21 cellular contexts compared by ENCODE assay signal in genomic region chr12:34303091-34303870, GRCh38.
DNase-seq lines count a peak whose midpoint lies in the region; ATAC-seq, FAIRE-seq and TF ChIP-seq lines count a peak whose summit lies in the region.
"Had no signal": no experiment of that assay in that cellular context is flagged by ENCODE, and none has a peak within 500 bp of the region (broad histone marks: within the 10 kb centered on the region; RNA-seq: fewer than 3 reads in every experiment).

No MANE protein-coding gene starts in this region.

- no peak for TF ChIP-seq EP300 in sigmoid colon (IDR thresholded peaks at IDR 0.05)

- H3K27me3 ChIP-seq in heart right ventricle, result peaks cover 0 to 17% (median 6%) of the 10 kb centered on the region in 7 donors
- no peaks in the 10 kb centered on the region for H3K27me3 ChIP-seq in sigmoid colon
- H3K27me3 ChIP-seq in CD8-positive, alpha-beta memory T cell (ENCODE audit: insufficient read depth, low read length, poor library complexity, severe bottlenecking), result no peaks in the 10 kb centered on the region
- H3K27me3 ChIP-seq: BE2C had no signal

- no peaks in the 10 kb centered on the region for H3K27me3 Mint-ChIP-seq in chondrocyte (ENCODE audit: low read depth)
- H3K27me3 Mint-ChIP-seq in CD8-positive, alpha-beta memory T cell, result peaks cover 0 to 1% of the 10 kb centered on the region in 2 donors
- H3K27me3 Mint-ChIP-seq: CD4-positive, CD25-positive, alpha-beta regulatory T cell had no signal

- 74 to 79% methylated on average over 24 of the region's 24 CpGs for WGBS in heart right ventricle, 2 donors
- WGBS in sigmoid colon, 2 donors, result 81 to 84% methylated on average over 24 of the region's 24 CpGs

- H3K4me1 ChIP-seq in heart right ventricle, result no peaks in the 10 kb centered on the region
- H3K4me1 ChIP-seq in kidney (ENCODE audit: control insufficient read depth in 1 of 2, insufficient read depth in 1 of 2, low read depth in 1 of 2, low read length in 2 of 2), result no peaks in the 10 kb centered on the region
- H3K4me1 ChIP-seq in sigmoid colon, result no peaks in the 10 kb centered on the region
- H3K4me1 ChIP-seq in CD8-positive, alpha-beta memory T cell (ENCODE audit: insufficient read depth, low read length), result no peaks in the 10 kb centered on the region
- H3K4me1 ChIP-seq: BE2C, Caco-2 had no signal

- DNase-seq in Right ventricle myocardium superior (peak; percentile 10), heart right ventricle (no peak), chondrocyte (ENCODE audit: low spot score) (peak; percentile 74), kidney (peak; percentile 22), sigmoid colon (peak; percentile 40), AG08395 (ENCODE audit: low spot score) (no peak), left lobe of liver (ENCODE audit: low spot score) (no peak)
- no peak for DNase-seq in CD8-positive, alpha-beta memory T cell
- DNase-seq: BE2C; C1 segment of cervical spinal cord; Caco-2; CD4-positive, CD25-positive, alpha-beta regulatory T cell; DMS79; GDM1; HCEC 1CT had no signal

- no peak overlapping the region for H3K4me3 ChIP-seq in heart right ventricle
- H3K4me3 ChIP-seq in kidney (ENCODE audit: low read length in 2 of 2), result no peak overlapping the region
- no peak overlapping the region for H3K4me3 ChIP-seq in sigmoid colon
- no peak overlapping the region for H3K4me3 ChIP-seq in CD8-positive, alpha-beta memory T cell (ENCODE audit: low read length)
- H3K4me3 ChIP-seq: GM23338 had no signal

- no peak for FAIRE-seq in kidney (lab: Jason Lieb, UNC)
- FAIRE-seq: D721Med, GM12892, GM18507, H54 had no signal

- H3K9me3 ChIP-seq in heart right ventricle, result peaks cover 0 to 99% (median 0%) of the 10 kb centered on the region in 11 donors
- peaks cover 3 to 8% of the 10 kb centered on the region in 2 donors for H3K9me3 ChIP-seq in kidney (ENCODE audit: control insufficient read depth in 1 of 2, low read length in 2 of 2)
- H3K9me3 ChIP-seq in sigmoid colon, result peaks cover 0 to 32% (median 0%) of the 10 kb centered on the region in 4 donors
- H3K9me3 ChIP-seq in CD8-positive, alpha-beta memory T cell (ENCODE audit: low read length), result no peaks in the 10 kb centered on the region
- H3K9me3 ChIP-seq: BE2C had no signal

- intact Hi-C loops in Right ventricle myocardium superior (cut with DNase I), result no loop called here
- intact Hi-C loops in heart right ventricle (cut with DNase I), result no loop called here
- intact Hi-C loops in kidney (cut with DNase I), result no loop called here
- intact Hi-C loops in sigmoid colon (cut with DNase I), result no loop called here

- no peak overlapping the region for H3K9ac ChIP-seq in kidney (ENCODE audit: low read length in 2 of 2)

- no peak overlapping the region for H3K27ac Mint-ChIP-seq in chondrocyte (ENCODE audit: unreplicated experiment)
- peak overlapping the region in 1 of 8 donors; percentile 52 for H3K27ac Mint-ChIP-seq in CD8-positive, alpha-beta memory T cell
- H3K27ac Mint-ChIP-seq: CD4-positive, CD25-positive, alpha-beta regulatory T cell; GM23338 had no signal

- ATAC-seq in Right ventricle myocardium superior (ENCODE audit: poor library complexity) (no peak), heart right ventricle (no peak), left lobe of liver (no peak)
- ATAC-seq: GM23338 had no signal

- no peak for TF ChIP-seq CTCF in heart right ventricle (IDR thresholded peaks at IDR 0.05)
- no peak for TF ChIP-seq CTCF in chondrocyte (IDR thresholded peaks at IDR 0.05)
- TF ChIP-seq CTCF in kidney (IDR thresholded peaks at IDR 0.05; ENCODE audit: borderline replicate concordance, extremely low read depth, insufficient read depth), result no peak
- TF ChIP-seq CTCF in sigmoid colon (IDR thresholded peaks at IDR 0.05), result no peak

- CTCF ChIA-PET in CD8-positive, alpha-beta memory T cell (lab: Charles Lee), result no interaction called here

- POLR2A ChIA-PET in CD8-positive, alpha-beta memory T cell (lab: Charles Lee), result no interaction called here

- H3K9me3 Mint-ChIP-seq in chondrocyte (ENCODE audit: low read depth), result peaks cover 73% of the 10 kb centered on the region
- peaks cover 31 to 48% (median 41%) of the 10 kb centered on the region in 5 donors for H3K9me3 Mint-ChIP-seq in CD8-positive, alpha-beta memory T cell

- H3K4me1 Mint-ChIP-seq in chondrocyte (ENCODE audit: low read depth), result no peaks in the 10 kb centered on the region
- no peaks in the 10 kb centered on the region for H3K4me1 Mint-ChIP-seq in CD8-positive, alpha-beta memory T cell
- H3K4me1 Mint-ChIP-seq: CD4-positive, CD25-positive, alpha-beta regulatory T cell; GM23338 had no signal

- TF ChIP-seq POLR2A in sigmoid colon (IDR thresholded peaks at IDR 0.05), result no peak

- H3K36me3 ChIP-seq in heart right ventricle (no peaks in the 10 kb centered on the region), kidney (ENCODE audit: control insufficient read depth in 1 of 2, insufficient read depth in 2 of 2, low read length in 2 of 2) (no peaks in the 10 kb centered on the region), sigmoid colon (no peaks in the 10 kb centered on the region)
- no peaks in the 10 kb centered on the region for H3K36me3 ChIP-seq in CD8-positive, alpha-beta memory T cell (ENCODE audit: insufficient read depth, low read length)
- H3K36me3 ChIP-seq: BE2C had no signal

- no peak overlapping the region for H3K4me3 Mint-ChIP-seq in chondrocyte (ENCODE audit: unreplicated experiment)
- H3K4me3 Mint-ChIP-seq in CD8-positive, alpha-beta memory T cell, result no peak overlapping the region
- H3K4me3 Mint-ChIP-seq: GM23338 had no signal

- peaks cover 2% of the 10 kb centered on the region for H3K36me3 Mint-ChIP-seq in chondrocyte (ENCODE audit: low read depth)
- peaks cover 0 to 3% (median 0%) of the 10 kb centered on the region in 3 donors for H3K36me3 Mint-ChIP-seq in CD8-positive, alpha-beta memory T cell

- H3K27ac ChIP-seq in heart right ventricle (no peak overlapping the region), kidney (ENCODE audit: low read depth in 2 of 2, low read length in 2 of 2) (no peak overlapping the region), sigmoid colon (no peak overlapping the region)
- H3K27ac ChIP-seq in CD8-positive, alpha-beta memory T cell (ENCODE audit: low read depth, low read length), result no peak overlapping the region
- H3K27ac ChIP-seq: HL-60 had no signal

Comparison
In these comparisons a context has a peak if more than half of its experiments do, and no peak if none do; other contexts are left out.
1. DNase-seq: peak in Right ventricle myocardium superior (single experiment), chondrocyte (single experiment), kidney (single experiment) and sigmoid colon (single experiment); none in heart right ventricle (0 of 2), AG08395 (single experiment), CD8-positive, alpha-beta memory T cell (0 of 5) and left lobe of liver (single experiment).